Comparison of ENCODE assay signal across 8 cellular contexts in the genomic region with DNA sequence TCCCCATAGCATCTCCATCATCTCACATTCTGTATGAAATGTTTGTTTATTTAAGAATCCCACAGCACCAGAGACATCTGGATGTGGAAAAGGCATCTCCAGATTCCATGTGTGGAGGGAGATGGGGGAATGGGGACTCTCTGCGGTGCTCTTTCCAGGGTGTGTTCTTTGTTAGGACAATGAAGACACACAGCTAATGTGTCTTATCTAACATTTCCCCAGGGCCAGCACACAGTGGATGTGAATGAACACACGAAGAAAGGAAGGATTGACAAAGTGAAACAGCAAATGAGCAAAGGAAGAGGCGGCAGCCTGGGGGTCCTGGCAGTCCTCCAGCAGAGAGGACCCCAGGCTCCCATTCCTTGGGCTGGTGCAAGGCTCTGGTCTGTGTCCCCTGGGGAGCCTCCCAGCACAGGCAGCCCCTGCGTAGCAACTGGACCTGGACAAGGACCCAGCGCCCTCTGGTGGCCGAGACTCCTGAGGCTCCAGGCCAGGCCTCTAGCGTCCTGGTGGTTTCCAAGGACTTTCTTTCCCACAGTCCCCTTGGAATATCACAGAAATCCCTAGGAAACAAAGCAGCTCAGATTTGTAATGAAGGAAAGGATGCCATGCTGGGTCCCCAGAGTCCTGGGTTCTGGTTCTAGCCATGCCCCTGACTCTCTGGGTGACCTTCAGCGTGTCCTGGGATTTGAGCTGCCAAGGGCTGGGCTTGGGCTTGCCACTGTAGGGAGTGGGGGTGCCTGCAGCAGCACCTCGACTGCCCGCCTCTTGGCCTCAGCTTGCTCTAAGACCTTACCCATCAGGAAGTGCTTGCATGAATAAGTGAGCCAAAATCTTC. TPM values are rescaled to one million over a fixed set of nuclear protein-coding genes. Genes with fewer than 3 reads are reported as not detected.
DNase-seq lines count a peak whose midpoint lies in the region; ATAC-seq lines count a peak whose summit lies in the region.

No MANE protein-coding gene starts in this region.

- no peak overlapping the region for H3K23ac ChIP-seq in mesendoderm (ENCODE audit: low read length)

- H3K36me3 ChIP-seq in CD8-positive, alpha-beta memory T cell (ENCODE audit: insufficient read depth, low read length), result no peaks in the 10 kb centered on the region
- H3K36me3 ChIP-seq in mesendoderm (ENCODE audit: control insufficient read depth, insufficient read depth, low read length), result no peaks in the 10 kb centered on the region

- no peaks in the 10 kb centered on the region for H3K36me3 Mint-ChIP-seq in CD8-positive, alpha-beta memory T cell
- H3K36me3 Mint-ChIP-seq in activated CD8-positive, alpha-beta T cell treated with anti-CD3 and anti-CD28 coated beads, Interleukin-2, amount 10 ng/mL, durations not matched to agents 7 days and 5 days (ENCODE audit: low read depth), result no peaks in the 10 kb centered on the region

- no peak overlapping the region for H2BK5ac ChIP-seq in mesendoderm (ENCODE audit: low read length)

- no peak overlapping the region for H2BK120ac ChIP-seq in mesendoderm (ENCODE audit: low read depth, low read length)

- H3K9ac ChIP-seq in mesendoderm (ENCODE audit: low read length), result no peak overlapping the region

- H3K9me3 Mint-ChIP-seq in CD8-positive, alpha-beta memory T cell, result no peaks in the 10 kb centered on the region
- no peaks in the 10 kb centered on the region for H3K9me3 Mint-ChIP-seq in activated CD8-positive, alpha-beta T cell treated with anti-CD3 and anti-CD28 coated beads, Interleukin-2, amount 10 ng/mL, durations not matched to agents 7 days and 5 days (ENCODE audit: insufficient read depth)

- peak overlapping the region in 2 of 7 donors; percentile 23 to 34 for H3K4me3 Mint-ChIP-seq in CD8-positive, alpha-beta memory T cell
- no peak overlapping the region for H3K4me3 Mint-ChIP-seq in activated CD8-positive, alpha-beta T cell treated with anti-CD3 and anti-CD28 coated beads, Interleukin-2, amount 10 ng/mL, durations not matched to agents 7 days and 5 days

- H3K27me3 Mint-ChIP-seq in CD8-positive, alpha-beta memory T cell, result peaks cover 0 to 2% of the 10 kb centered on the region in 2 donors
- peaks cover 18% of the 10 kb centered on the region for H3K27me3 Mint-ChIP-seq in activated CD8-positive, alpha-beta T cell treated with anti-CD3 and anti-CD28 coated beads, Interleukin-2, amount 10 ng/mL, durations not matched to agents 7 days and 5 days (ENCODE audit: low read depth)

- H3K27me3 ChIP-seq in CD8-positive, alpha-beta memory T cell (ENCODE audit: insufficient read depth, low read length, poor library complexity, severe bottlenecking), result no peaks in the 10 kb centered on the region
- no peaks in the 10 kb centered on the region for H3K27me3 ChIP-seq in mesendoderm (ENCODE audit: insufficient read depth, low read length, poor library complexity)

- peaks cover 2% of the 10 kb centered on the region for H3K79me2 ChIP-seq in mesendoderm (ENCODE audit: control insufficient read depth, insufficient read depth, low read length)

- CTCF ChIA-PET in CD8-positive, alpha-beta memory T cell (lab: Charles Lee), result interaction anchor here (0.6 to 12.2 kb wide), 37 partner anchors 8 to 191 kb away, joined by 3 to 116 read pairs (median 4); a partner anchor contains a TSS
- CTCF ChIA-PET in activated CD8-positive, alpha-beta T cell treated with anti-CD3 and anti-CD28 coated beads, Interleukin-2, amount 10 ng/mL, durations not matched to agents 7 days and 5 days (lab: Charles Lee), result interaction anchor here (0.6 to 6.2 kb wide), 37 partner anchors 9 to 387 kb away, joined by 3 to 97 read pairs (median 5); a partner anchor contains a TSS

- peaks cover 13 to 25% (median 20%) of the 10 kb centered on the region in 3 donors for H3K4me1 Mint-ChIP-seq in CD8-positive, alpha-beta memory T cell
- peaks cover 27% of the 10 kb centered on the region for H3K4me1 Mint-ChIP-seq in activated CD8-positive, alpha-beta T cell treated with anti-CD3 and anti-CD28 coated beads, Interleukin-2, amount 10 ng/mL, durations not matched to agents 7 days and 5 days (ENCODE audit: low read depth)

- H3K4me3 ChIP-seq in CD8-positive, alpha-beta memory T cell (ENCODE audit: low read length), result no peak overlapping the region
- H3K4me3 ChIP-seq in mesendoderm (ENCODE audit: low read length), result no peak overlapping the region

- H3K9me3 ChIP-seq in CD8-positive, alpha-beta memory T cell (ENCODE audit: low read length), result no peaks in the 10 kb centered on the region

- H3K4me1 ChIP-seq in CD8-positive, alpha-beta memory T cell (ENCODE audit: insufficient read depth, low read length), result peaks cover 21% of the 10 kb centered on the region
- H3K4me1 ChIP-seq in mesendoderm (ENCODE audit: control insufficient read depth, low read depth, low read length), result peaks cover under 1% of the 10 kb centered on the region

- no peak overlapping the region for H4K8ac ChIP-seq in mesendoderm (ENCODE audit: low read depth, low read length)

- H3K4me2 ChIP-seq in mesendoderm (ENCODE audit: low read length), result no peak overlapping the region

- no peak overlapping the region for H4K5ac ChIP-seq in mesendoderm (ENCODE audit: low read length)

- no peaks in the 10 kb centered on the region for H3K79me1 ChIP-seq in mesendoderm (ENCODE audit: low read length)

- H3K56ac ChIP-seq in mesendoderm (ENCODE audit: low read length), result peak overlapping the region; percentile 28

- H3K27ac ChIP-seq in CD8-positive, alpha-beta memory T cell (ENCODE audit: low read depth, low read length), result no peak overlapping the region
- no peak overlapping the region for H3K27ac ChIP-seq in mesendoderm (ENCODE audit: low read depth, low read length)

- H2BK15ac ChIP-seq in mesendoderm (replicated peaks; ENCODE audit: low read depth), result no peak overlapping the region

- no peak overlapping the region for H3K18ac ChIP-seq in mesendoderm (ENCODE audit: low read length)

- peak; percentile 31 for ATAC-seq in HG02759 (IDR thresholded peaks at IDR 0.05; ENCODE audit: unreplicated experiment)
- ATAC-seq in activated CD8-positive, alpha-beta T cell treated with anti-CD3 and anti-CD28 coated beads, Interleukin-2, amount 10 ng/mL, durations not matched to agents 7 days and 5 days, result peak; percentile 28
- no peak for ATAC-seq in GM21717 (IDR thresholded peaks at IDR 0.05; ENCODE audit: unreplicated experiment)

- DNase-seq in CD8-positive, alpha-beta memory T cell, result peak; percentile 71 to 87 (median 80)
- DNase-seq in NCI-H774 (lab: John Stamatoyannopoulos, UW), result peak; percentile 64
- peak; percentile 90 for DNase-seq in activated CD8-positive, alpha-beta T cell treated with anti-CD3 and anti-CD28 coated beads, Interleukin-2, amount 10 ng/mL, durations not matched to agents 7 days and 5 days
- peak; percentile 94 for DNase-seq in ecto neural progenitor cell (ENCODE audit: low spot score)
- DNase-seq in mesendoderm, result peak; percentile 91
- DNase-seq in stimulated activated CD8-positive, alpha-beta memory T cell treated with anti-CD3 and anti-CD28 coated beads, Interleukin-15, amount 100 ng/mL, for 4 hours (ENCODE audit: low read depth in 2 of 2), result peak; percentile 64 to 66

- H3K27ac Mint-ChIP-seq in CD8-positive, alpha-beta memory T cell, result peak overlapping the region in 3 of 8 donors; percentile 4 to 87 (median 73)
- H3K27ac Mint-ChIP-seq in activated CD8-positive, alpha-beta T cell treated with anti-CD3 and anti-CD28 coated beads, Interleukin-2, amount 10 ng/mL, durations not matched to agents 7 days and 5 days, result no peak overlapping the region

- H3K4ac ChIP-seq in mesendoderm (ENCODE audit: low read depth, low read length), result no peak overlapping the region

- no peak overlapping the region for H2AK5ac ChIP-seq in mesendoderm (ENCODE audit: low read length)

- WGBS in mesendoderm (ENCODE audit: extremely low coverage, insufficient coverage, low lambda C conversion rate), result no CpG with 5 or more reads among the region's 10 CpGs

- POLR2A ChIA-PET in CD8-positive, alpha-beta memory T cell (lab: Charles Lee), result interaction anchor here (0.6 to 1.5 kb wide), 4 partner anchors 75 to 118 kb away, joined by 3 to 4 read pairs (median 3); no protein-coding TSS in a partner anchor
- POLR2A ChIA-PET in activated CD8-positive, alpha-beta T cell treated with anti-CD3 and anti-CD28 coated beads, Interleukin-2, amount 10 ng/mL, durations not matched to agents 7 days and 5 days (lab: Charles Lee), result interaction anchor here (1.4 kb wide), 3 partner anchors 13 to 110 kb away, joined by 3 to 5 read pairs (median 5); no protein-coding TSS in a partner anchor

RNA-seq across cellular contexts. Expression of a gene that starts 3.5 kb away (rescaled TPM):
- total RNA-seq in CD8-positive, alpha-beta memory T cell, result 10 to 100 TPM; 28.4 to 30.4 TPM
- polyA plus RNA-seq in CD8-positive, alpha-beta memory T cell, result 6.0 TPM
- total RNA-seq in activated CD8-positive, alpha-beta T cell treated with anti-CD3 and anti-CD28 coated beads, Interleukin-2, amount 10 ng/mL, durations not matched to agents 7 days and 5 days, result 10 to 100 TPM; 62.5 to 67.3 TPM
- polyA plus RNA-seq in mesendoderm (2013, experiment 1 of 2), result 117 TPM
- 119 TPM for polyA plus RNA-seq in mesendoderm (2013, experiment 2 of 2)

RNA-seq across cellular contexts. Expression of a gene that starts 8.7 kb away (rescaled TPM):
- total RNA-seq in CD8-positive, alpha-beta memory T cell, result 1 to 10 TPM; 4.2 to 5.1 TPM
- polyA plus RNA-seq in CD8-positive, alpha-beta memory T cell, result 0.08 TPM
- 1 to 10 TPM; 7.3 to 7.8 TPM for total RNA-seq in activated CD8-positive, alpha-beta T cell treated with anti-CD3 and anti-CD28 coated beads, Interleukin-2, amount 10 ng/mL, durations not matched to agents 7 days and 5 days
- polyA plus RNA-seq in mesendoderm (2013, experiment 1 of 2), result 8.2 TPM
- 7.6 TPM for polyA plus RNA-seq in mesendoderm (2013, experiment 2 of 2)

RNA-seq across cellular contexts. Expression of a gene that starts 15.9 kb away (rescaled TPM):
- 100 to 1,000 TPM; 160 to 164 TPM for total RNA-seq in CD8-positive, alpha-beta memory T cell
- polyA plus RNA-seq in CD8-positive, alpha-beta memory T cell, result 61.7 TPM
- 100 to 1,000 TPM; 135 to 149 TPM for total RNA-seq in activated CD8-positive, alpha-beta T cell treated with anti-CD3 and anti-CD28 coated beads, Interleukin-2, amount 10 ng/mL, durations not matched to agents 7 days and 5 days
- 74.4 TPM for polyA plus RNA-seq in mesendoderm (2013, experiment 1 of 2)
- 72.2 TPM for polyA plus RNA-seq in mesendoderm (2013, experiment 2 of 2)

RNA-seq across cellular contexts. Expression of a gene that starts 27.5 kb away (rescaled TPM):
- total RNA-seq in CD8-positive, alpha-beta memory T cell, result 10 to 100 TPM; 47.9 to 50.5 TPM
- 28.1 TPM for polyA plus RNA-seq in CD8-positive, alpha-beta memory T cell
- total RNA-seq in activated CD8-positive, alpha-beta T cell treated with anti-CD3 and anti-CD28 coated beads, Interleukin-2, amount 10 ng/mL, durations not matched to agents 7 days and 5 days, result 100 to 1,000 TPM in 1 of 2 experiments, 10 to 100 TPM in 1; 92.9 to 104 TPM
- polyA plus RNA-seq in mesendoderm (2013, experiment 1 of 2), result 305 TPM
- 309 TPM for polyA plus RNA-seq in mesendoderm (2013, experiment 2 of 2)

RNA-seq across cellular contexts. Expression of a gene that starts 53.5 kb away (rescaled TPM):
- 10 to 100 TPM; 72.9 to 76.6 TPM for total RNA-seq in CD8-positive, alpha-beta memory T cell
- polyA plus RNA-seq in CD8-positive, alpha-beta memory T cell, result 8.5 TPM
- total RNA-seq in activated CD8-positive, alpha-beta T cell treated with anti-CD3 and anti-CD28 coated beads, Interleukin-2, amount 10 ng/mL, durations not matched to agents 7 days and 5 days, result 100 to 1,000 TPM in 1 of 2 experiments, 10 to 100 TPM in 1; 95.8 to 105 TPM
- 34.2 TPM for polyA plus RNA-seq in mesendoderm (2013, experiment 1 of 2)
- 33.5 TPM for polyA plus RNA-seq in mesendoderm (2013, experiment 2 of 2)
